In genomic region chr12:109458771-109459208, GRCh38 we compare ENCODE assay signal across 12 cellular contexts. TPM values are rescaled to one million over a fixed set of nuclear protein-coding genes. Genes with fewer than 3 reads are reported as not detected.
DNase-seq lines count a peak whose midpoint lies in the region; ATAC-seq and TF ChIP-seq lines count a peak whose summit lies in the region.
"Had no signal": no experiment of that assay in that cellular context is flagged by ENCODE, and none has a peak within 500 bp of the region (broad histone marks: within the 10 kb centered on the region; RNA-seq: fewer than 3 reads in every experiment).

No MANE protein-coding gene starts in this region.

- no peak overlapping the region for H3K4me3 Mint-ChIP-seq in activated naive CD8-positive, alpha-beta T cell treated with anti-CD3 and anti-CD28 coated beads, Interleukin-2, amount 50 U/mL, for 24 hours
- H3K4me3 Mint-ChIP-seq in activated naive CD8-positive, alpha-beta T cell treated with anti-CD3 and anti-CD28 coated beads for 36 hours, result no peak overlapping the region
- H3K4me3 Mint-ChIP-seq: activated naive CD8-positive, alpha-beta T cell; CD4-positive, alpha-beta T cell had no signal

- no peak for DNase-seq in activated naive CD8-positive, alpha-beta T cell treated with anti-CD3 and anti-CD28 coated beads, Interleukin-2, amount 50 U/mL, for 24 hours
- DNase-seq in activated naive CD8-positive, alpha-beta T cell treated with anti-CD3 and anti-CD28 coated beads for 36 hours, result no peak
- DNase-seq in lung microvascular endothelial cell (ENCODE audit: low read depth in 2 of 2) (peak; percentile 48 to 66), upper lobe of left lung (no peak), NCI-H2196 treated with DMSO at 0.1 percent for 48 hours (lab: John Stamatoyannopoulos, UW; ENCODE audit: unreplicated experiment) (no peak), islet precursor cell (no peak), HCEC 1CT (no peak)
- DNase-seq: CD4-positive, alpha-beta T cell; SK-N-SH had no signal

- no peak for TF ChIP-seq CTCF in upper lobe of left lung (IDR thresholded peaks at IDR 0.05)

- TF ChIP-seq POLR2A in upper lobe of left lung (IDR thresholded peaks at IDR 0.05), result no peak

- H3K27me3 Mint-ChIP-seq in activated naive CD8-positive, alpha-beta T cell treated with anti-CD3 and anti-CD28 coated beads, Interleukin-2, amount 50 U/mL, for 24 hours, result no peaks in the 10 kb centered on the region
- H3K27me3 Mint-ChIP-seq in activated naive CD8-positive, alpha-beta T cell treated with anti-CD3 and anti-CD28 coated beads for 36 hours, result no peaks in the 10 kb centered on the region
- H3K27me3 Mint-ChIP-seq: activated naive CD8-positive, alpha-beta T cell; CD4-positive, alpha-beta T cell; IgD-negative memory B cell had no signal

- H3K27ac Mint-ChIP-seq in activated naive CD8-positive, alpha-beta T cell treated with anti-CD3 and anti-CD28 coated beads, Interleukin-2, amount 50 U/mL, for 24 hours, result peak overlapping the region; percentile 10
- no peak overlapping the region for H3K27ac Mint-ChIP-seq in activated naive CD8-positive, alpha-beta T cell treated with anti-CD3 and anti-CD28 coated beads for 36 hours
- H3K27ac Mint-ChIP-seq: activated naive CD8-positive, alpha-beta T cell; CD4-positive, alpha-beta T cell had no signal

- H3K4me3 ChIP-seq in upper lobe of left lung, result no peak overlapping the region

- peaks cover 39 to 62% (median 49%) of the 10 kb centered on the region in 4 donors for H3K4me1 ChIP-seq in upper lobe of left lung

- peaks cover 33% of the 10 kb centered on the region for H3K4me1 Mint-ChIP-seq in activated naive CD8-positive, alpha-beta T cell treated with anti-CD3 and anti-CD28 coated beads, Interleukin-2, amount 50 U/mL, for 24 hours
- peaks cover 25% of the 10 kb centered on the region for H3K4me1 Mint-ChIP-seq in activated naive CD8-positive, alpha-beta T cell treated with anti-CD3 and anti-CD28 coated beads for 36 hours

- H3K9me3 ChIP-seq in upper lobe of left lung, result no peaks in the 10 kb centered on the region
- H3K9me3 ChIP-seq: SK-N-SH had no signal

- no peak for TF ChIP-seq EP300 in upper lobe of left lung (IDR thresholded peaks at IDR 0.05)

- H3K27ac ChIP-seq in cingulate gyrus (ENCODE audit: low read depth, low read length), result peak overlapping the region; percentile 86
- peak overlapping the region; percentile 60 to 98 (median 76) for H3K27ac ChIP-seq in upper lobe of left lung

- 58 to 70% methylated on average over 6 of the region's 6 CpGs for WGBS in upper lobe of left lung, 2 donors

- no peaks in the 10 kb centered on the region for H3K9me3 Mint-ChIP-seq in activated naive CD8-positive, alpha-beta T cell treated with anti-CD3 and anti-CD28 coated beads, Interleukin-2, amount 50 U/mL, for 24 hours
- no peaks in the 10 kb centered on the region for H3K9me3 Mint-ChIP-seq in activated naive CD8-positive, alpha-beta T cell treated with anti-CD3 and anti-CD28 coated beads for 36 hours
- H3K9me3 Mint-ChIP-seq: CD4-positive, alpha-beta T cell; IgD-negative memory B cell had no signal

- peaks cover 27% of the 10 kb centered on the region for H3K36me3 Mint-ChIP-seq in activated naive CD8-positive, alpha-beta T cell treated with anti-CD3 and anti-CD28 coated beads, Interleukin-2, amount 50 U/mL, for 24 hours (ENCODE audit: low read depth)
- peaks cover 10% of the 10 kb centered on the region for H3K36me3 Mint-ChIP-seq in activated naive CD8-positive, alpha-beta T cell treated with anti-CD3 and anti-CD28 coated beads for 36 hours

- ATAC-seq in activated naive CD8-positive, alpha-beta T cell treated with anti-CD3 and anti-CD28 coated beads, Interleukin-2, amount 50 U/mL, for 24 hours, result no peak
- ATAC-seq in upper lobe of left lung (ENCODE audit: low FRiP score in 2 of 2), result no peak

- H3K36me3 ChIP-seq in upper lobe of left lung, result peaks cover 4 to 58% (median 38%) of the 10 kb centered on the region in 4 donors

- H3K27me3 ChIP-seq in upper lobe of left lung, result no peaks in the 10 kb centered on the region

RNA-seq across cellular contexts. Expression of gene KCTD10, which starts 18.3 kb away (rescaled TPM):
- 10 to 100 TPM; 47.6 to 48.9 TPM for total RNA-seq in activated naive CD8-positive, alpha-beta T cell treated with anti-CD3 and anti-CD28 coated beads for 36 hours
- total RNA-seq in lung microvascular endothelial cell (65.7 and 73.0 TPM in 2 replicates), upper lobe of left lung (10 to 100 TPM; 50.6 to 70.2 (median 63.0) TPM)

RNA-seq across cellular contexts. Expression of gene UBE3B, which starts 18.6 kb away (rescaled TPM):
- total RNA-seq in activated naive CD8-positive, alpha-beta T cell treated with anti-CD3 and anti-CD28 coated beads for 36 hours, result 10 to 100 TPM; 23.4 to 23.5 TPM
- total RNA-seq in lung microvascular endothelial cell (20.5 and 28.0 TPM in 2 replicates), upper lobe of left lung (10 to 100 TPM; 27.0 to 69.1 (median 44.7) TPM)

Comparison
In these comparisons a context has a peak if more than half of its experiments do, and no peak if none do; other contexts are left out.
1. DNase-seq: peak in lung microvascular endothelial cell (2 of 2); none in activated naive CD8-positive, alpha-beta T cell treated with anti-CD3 and anti-CD28 coated beads, Interleukin-2, amount 50 U/mL, for 24 hours (single experiment), activated naive CD8-positive, alpha-beta T cell treated with anti-CD3 and anti-CD28 coated beads for 36 hours (single experiment), upper lobe of left lung (0 of 2), NCI-H2196 treated with DMSO at 0.1 percent for 48 hours (single experiment), islet precursor cell (single experiment) and HCEC 1CT (single experiment).